1 cellular context compared by ENCODE assay signal in the genomic region with DNA sequence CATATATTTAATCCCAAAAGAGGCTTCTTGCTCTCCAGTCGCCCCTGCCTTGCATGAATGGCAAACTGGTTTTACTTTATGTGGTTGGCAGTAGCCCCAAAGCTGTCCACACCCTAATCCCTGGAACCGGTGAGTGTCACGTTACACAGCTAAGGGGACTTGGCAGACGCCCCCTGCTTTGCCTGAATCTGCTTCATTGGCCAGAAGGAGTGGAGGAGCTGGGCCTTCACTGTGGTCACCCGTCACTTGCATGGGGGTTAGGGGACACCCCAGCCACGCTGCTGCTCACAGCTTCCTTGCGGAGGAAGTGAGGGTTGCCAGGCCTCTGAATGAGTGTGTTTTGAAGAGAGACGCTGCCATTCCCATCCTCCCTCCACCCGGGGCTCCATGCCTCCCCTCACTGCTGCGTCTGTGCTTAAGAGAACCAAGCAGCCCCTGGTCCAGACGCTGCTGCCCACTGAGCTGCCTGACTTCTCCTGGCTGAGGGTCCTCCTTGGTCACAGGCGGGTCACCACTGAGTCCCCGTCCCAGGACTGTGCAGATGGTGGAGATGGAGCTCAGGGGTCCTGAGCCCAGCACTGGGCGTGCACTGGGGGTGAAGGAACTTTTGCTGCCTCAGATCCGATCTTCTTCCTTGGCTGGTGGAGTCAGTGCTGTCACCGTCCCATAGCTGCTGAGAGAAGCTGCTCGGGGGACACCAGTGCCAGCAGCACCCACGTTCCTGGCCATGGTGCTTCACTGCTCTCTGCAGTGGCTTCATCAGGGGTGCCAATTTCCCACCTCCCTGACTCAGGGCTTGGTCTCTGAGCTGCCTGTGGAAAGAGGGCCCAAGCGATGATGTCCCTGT.
TF ChIP-seq lines count a peak whose summit lies in the region.

No MANE protein-coding gene starts in this region.

TF ChIP-seq in GM23338, 12 proteins besides CTCF, POLR2A, EP300 and RAD21 (continued from another document):
- TF ChIP-seq, protein P1, sequence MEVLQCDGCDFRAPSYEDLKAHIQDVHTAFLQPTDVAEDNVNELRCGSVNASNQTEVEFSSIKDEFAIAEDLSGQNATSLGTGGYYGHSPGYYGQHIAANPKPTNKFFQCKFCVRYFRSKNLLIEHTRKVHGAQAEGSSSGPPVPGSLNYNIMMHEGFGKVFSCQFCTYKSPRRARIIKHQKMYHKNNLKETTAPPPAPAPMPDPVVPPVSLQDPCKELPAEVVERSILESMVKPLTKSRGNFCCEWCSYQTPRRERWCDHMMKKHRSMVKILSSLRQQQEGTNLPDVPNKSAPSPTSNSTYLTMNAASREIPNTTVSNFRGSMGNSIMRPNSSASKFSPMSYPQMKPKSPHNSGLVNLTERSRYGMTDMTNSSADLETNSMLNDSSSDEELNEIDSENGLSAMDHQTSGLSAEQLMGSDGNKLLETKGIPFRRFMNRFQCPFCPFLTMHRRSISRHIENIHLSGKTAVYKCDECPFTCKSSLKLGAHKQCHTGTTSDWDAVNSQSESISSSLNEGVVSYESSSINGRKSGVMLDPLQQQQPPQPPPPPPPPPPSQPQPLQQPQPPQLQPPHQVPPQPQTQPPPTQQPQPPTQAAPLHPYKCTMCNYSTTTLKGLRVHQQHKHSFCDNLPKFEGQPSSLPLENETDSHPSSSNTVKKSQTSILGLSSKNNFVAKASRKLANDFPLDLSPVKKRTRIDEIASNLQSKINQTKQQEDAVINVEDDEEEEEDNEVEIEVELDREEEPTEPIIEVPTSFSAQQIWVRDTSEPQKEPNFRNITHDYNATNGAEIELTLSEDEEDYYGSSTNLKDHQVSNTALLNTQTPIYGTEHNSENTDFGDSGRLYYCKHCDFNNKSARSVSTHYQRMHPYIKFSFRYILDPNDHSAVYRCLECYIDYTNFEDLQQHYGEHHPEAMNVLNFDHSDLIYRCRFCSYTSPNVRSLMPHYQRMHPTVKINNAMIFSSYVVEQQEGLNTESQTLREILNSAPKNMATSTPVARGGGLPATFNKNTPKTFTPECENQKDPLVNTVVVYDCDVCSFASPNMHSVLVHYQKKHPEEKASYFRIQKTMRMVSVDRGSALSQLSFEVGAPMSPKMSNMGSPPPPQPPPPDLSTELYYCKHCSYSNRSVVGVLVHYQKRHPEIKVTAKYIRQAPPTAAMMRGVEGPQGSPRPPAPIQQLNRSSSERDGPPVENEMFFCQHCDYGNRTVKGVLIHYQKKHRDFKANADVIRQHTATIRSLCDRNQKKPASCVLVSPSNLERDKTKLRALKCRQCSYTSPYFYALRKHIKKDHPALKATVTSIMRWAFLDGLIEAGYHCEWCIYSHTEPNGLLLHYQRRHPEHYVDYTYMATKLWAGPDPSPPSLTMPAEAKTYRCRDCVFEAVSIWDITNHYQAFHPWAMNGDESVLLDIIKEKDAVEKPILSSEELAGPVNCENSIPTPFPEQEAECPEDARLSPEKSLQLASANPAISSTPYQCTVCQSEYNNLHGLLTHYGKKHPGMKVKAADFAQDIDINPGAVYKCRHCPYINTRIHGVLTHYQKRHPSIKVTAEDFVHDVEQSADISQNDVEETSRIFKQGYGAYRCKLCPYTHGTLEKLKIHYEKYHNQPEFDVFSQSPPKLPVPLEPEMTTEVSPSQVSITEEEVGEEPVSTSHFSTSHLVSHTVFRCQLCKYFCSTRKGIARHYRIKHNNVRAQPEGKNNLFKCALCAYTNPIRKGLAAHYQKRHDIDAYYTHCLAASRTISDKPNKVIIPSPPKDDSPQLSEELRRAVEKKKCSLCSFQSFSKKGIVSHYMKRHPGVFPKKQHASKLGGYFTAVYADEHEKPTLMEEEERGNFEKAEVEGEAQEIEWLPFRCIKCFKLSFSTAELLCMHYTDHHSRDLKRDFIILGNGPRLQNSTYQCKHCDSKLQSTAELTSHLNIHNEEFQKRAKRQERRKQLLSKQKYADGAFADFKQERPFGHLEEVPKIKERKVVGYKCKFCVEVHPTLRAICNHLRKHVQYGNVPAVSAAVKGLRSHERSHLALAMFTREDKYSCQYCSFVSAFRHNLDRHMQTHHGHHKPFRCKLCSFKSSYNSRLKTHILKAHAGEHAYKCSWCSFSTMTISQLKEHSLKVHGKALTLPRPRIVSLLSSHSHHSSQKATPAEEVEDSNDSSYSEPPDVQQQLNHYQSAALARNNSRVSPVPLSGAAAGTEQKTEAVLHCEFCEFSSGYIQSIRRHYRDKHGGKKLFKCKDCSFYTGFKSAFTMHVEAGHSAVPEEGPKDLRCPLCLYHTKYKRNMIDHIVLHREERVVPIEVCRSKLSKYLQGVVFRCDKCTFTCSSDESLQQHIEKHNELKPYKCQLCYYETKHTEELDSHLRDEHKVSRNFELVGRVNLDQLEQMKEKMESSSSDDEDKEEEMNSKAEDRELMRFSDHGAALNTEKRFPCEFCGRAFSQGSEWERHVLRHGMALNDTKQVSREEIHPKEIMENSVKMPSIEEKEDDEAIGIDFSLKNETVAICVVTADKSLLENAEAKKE (CRISPR knock-in tag; IDR thresholded peaks at IDR 0.05) = no peak
- TF ChIP-seq, protein P2, sequence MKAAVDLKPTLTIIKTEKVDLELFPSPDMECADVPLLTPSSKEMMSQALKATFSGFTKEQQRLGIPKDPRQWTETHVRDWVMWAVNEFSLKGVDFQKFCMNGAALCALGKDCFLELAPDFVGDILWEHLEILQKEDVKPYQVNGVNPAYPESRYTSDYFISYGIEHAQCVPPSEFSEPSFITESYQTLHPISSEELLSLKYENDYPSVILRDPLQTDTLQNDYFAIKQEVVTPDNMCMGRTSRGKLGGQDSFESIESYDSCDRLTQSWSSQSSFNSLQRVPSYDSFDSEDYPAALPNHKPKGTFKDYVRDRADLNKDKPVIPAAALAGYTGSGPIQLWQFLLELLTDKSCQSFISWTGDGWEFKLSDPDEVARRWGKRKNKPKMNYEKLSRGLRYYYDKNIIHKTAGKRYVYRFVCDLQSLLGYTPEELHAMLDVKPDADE (IDR thresholded peaks at IDR 0.05) = no peak
- TF ChIP-seq, protein P3, sequence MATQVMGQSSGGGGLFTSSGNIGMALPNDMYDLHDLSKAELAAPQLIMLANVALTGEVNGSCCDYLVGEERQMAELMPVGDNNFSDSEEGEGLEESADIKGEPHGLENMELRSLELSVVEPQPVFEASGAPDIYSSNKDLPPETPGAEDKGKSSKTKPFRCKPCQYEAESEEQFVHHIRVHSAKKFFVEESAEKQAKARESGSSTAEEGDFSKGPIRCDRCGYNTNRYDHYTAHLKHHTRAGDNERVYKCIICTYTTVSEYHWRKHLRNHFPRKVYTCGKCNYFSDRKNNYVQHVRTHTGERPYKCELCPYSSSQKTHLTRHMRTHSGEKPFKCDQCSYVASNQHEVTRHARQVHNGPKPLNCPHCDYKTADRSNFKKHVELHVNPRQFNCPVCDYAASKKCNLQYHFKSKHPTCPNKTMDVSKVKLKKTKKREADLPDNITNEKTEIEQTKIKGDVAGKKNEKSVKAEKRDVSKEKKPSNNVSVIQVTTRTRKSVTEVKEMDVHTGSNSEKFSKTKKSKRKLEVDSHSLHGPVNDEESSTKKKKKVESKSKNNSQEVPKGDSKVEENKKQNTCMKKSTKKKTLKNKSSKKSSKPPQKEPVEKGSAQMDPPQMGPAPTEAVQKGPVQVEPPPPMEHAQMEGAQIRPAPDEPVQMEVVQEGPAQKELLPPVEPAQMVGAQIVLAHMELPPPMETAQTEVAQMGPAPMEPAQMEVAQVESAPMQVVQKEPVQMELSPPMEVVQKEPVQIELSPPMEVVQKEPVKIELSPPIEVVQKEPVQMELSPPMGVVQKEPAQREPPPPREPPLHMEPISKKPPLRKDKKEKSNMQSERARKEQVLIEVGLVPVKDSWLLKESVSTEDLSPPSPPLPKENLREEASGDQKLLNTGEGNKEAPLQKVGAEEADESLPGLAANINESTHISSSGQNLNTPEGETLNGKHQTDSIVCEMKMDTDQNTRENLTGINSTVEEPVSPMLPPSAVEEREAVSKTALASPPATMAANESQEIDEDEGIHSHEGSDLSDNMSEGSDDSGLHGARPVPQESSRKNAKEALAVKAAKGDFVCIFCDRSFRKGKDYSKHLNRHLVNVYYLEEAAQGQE (IDR thresholded peaks at IDR 0.05; ENCODE audit: unreplicated experiment) = no peak
